27 cellular contexts compared by ENCODE assay signal in genomic region chr4:26891054-26891453, GRCh38.
"Had no signal": no experiment of that assay in that cellular context is flagged by ENCODE, and none has a peak within 500 bp of the region (broad histone marks: within the 10 kb centered on the region; RNA-seq: fewer than 3 reads in every experiment).

No MANE protein-coding gene starts in this region.

- H3K36me3 ChIP-seq: left ventricle myocardium inferior, pancreas, prostate gland, suprapubic skin, thoracic aorta, tibial artery, uterus had no signal

- H3K4me3 ChIP-seq: left ventricle myocardium inferior, lung, pancreas, prostate gland, skin epidermis, suprapubic skin, thoracic aorta, tibial artery, uterus had no signal

- ATAC-seq: pancreas, right cardiac atrium, sciatic nerve had no signal

- H3K4me3 Mint-ChIP-seq: mesothelial cell of epicardium; nephron; neural crest cell; stimulated activated naive CD8-positive, alpha-beta T cell treated with anti-CD3 and anti-CD28 coated beads, Interleukin-15, Interleukin-2, amounts not matched to agents 100 ng/mL and 50 ng/mL, for 24 hours had no signal

- DNase-seq: hypothalamus; islet precursor cell; left ventricle myocardium inferior; mesendoderm; naive B cell; nucleus accumbens; pancreas; posterior cingulate gyrus; retina; right cardiac atrium; stimulated activated CD4-positive, alpha-beta T cell treated with anti-CD3 and anti-CD28 coated beads, Interleukin-12 subunit alpha, Interleukin-12 subunit beta, amount 100 ng/mL, for 4 hours; stimulated activated CD4-positive, alpha-beta T cell treated with anti-CD3 and anti-CD28 coated beads, Interleukin-15, amount 100 ng/mL, for 24 hours; stimulated activated CD4-positive, alpha-beta T cell treated with anti-CD3 and anti-CD28 coated beads, Interleukin-2, amount 100 ng/mL, for 24 hours; stimulated activated CD4-positive, alpha-beta T cell treated with anti-CD3 and anti-CD28 coated beads, Interleukin-4, amount 100 ng/mL, for 1 hour; stimulated activated naive CD4-positive, alpha-beta T cell; tibial artery; uterus had no signal

- H3K4me1 Mint-ChIP-seq: mesothelial cell of epicardium, nephron had no signal

- H3K27ac ChIP-seq: left ventricle myocardium inferior, pancreas, prostate gland, skin epidermis, suprapubic skin, thoracic aorta, tibial artery, uterus had no signal

- H3K4me1 ChIP-seq: prostate gland, tibial artery, uterus had no signal

- H3K27ac Mint-ChIP-seq: mesothelial cell of epicardium; nephron; stimulated activated naive CD8-positive, alpha-beta T cell treated with anti-CD3 and anti-CD28 coated beads, Interleukin-15, Interleukin-2, amounts not matched to agents 100 ng/mL and 50 ng/mL, for 24 hours had no signal

- H3K27me3 Mint-ChIP-seq: naive B cell; stimulated activated naive CD8-positive, alpha-beta T cell treated with anti-CD3 and anti-CD28 coated beads, Interleukin-15, Interleukin-2, amounts not matched to agents 100 ng/mL and 50 ng/mL, for 24 hours had no signal

- H3K9me3 ChIP-seq: left ventricle myocardium inferior, pancreas, prostate gland, suprapubic skin, thoracic aorta, tibial artery, uterus had no signal
